In the genomic region with DNA sequence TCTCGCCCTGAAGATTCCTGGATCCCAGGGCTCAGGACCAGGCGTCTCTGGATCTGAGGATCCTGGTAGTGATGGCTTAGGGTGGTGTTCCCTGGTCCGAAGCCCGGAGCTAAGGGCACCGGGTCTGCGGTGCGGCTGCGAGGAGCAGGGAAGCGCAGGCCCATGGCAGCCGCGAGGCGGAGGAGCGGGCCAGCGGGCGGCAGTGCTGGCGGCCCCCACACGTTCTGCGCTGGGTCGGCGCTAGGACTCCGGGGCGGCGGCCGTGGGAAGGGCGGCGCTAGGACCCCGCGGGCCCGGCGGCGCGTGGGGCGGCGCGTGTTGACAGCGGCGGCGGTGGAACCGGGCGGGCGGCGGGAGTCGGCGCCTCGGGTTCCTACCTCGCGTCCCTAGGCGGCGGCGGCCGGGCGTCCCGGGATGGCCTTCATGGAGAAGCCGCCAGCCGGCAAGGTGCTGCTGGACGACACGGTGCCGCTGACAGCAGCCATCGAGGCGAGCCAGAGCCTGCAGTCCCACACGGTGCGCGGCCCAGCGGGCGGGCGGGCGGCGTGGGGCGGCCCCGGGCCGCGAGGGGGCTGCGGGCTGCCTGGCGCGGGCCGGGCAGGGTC, we compare ENCODE assay signal across 8 cellular contexts. TPM values are rescaled to one million over a fixed set of nuclear protein-coding genes. Genes with fewer than 3 reads are reported as not detected.
DNase-seq lines count a peak whose midpoint lies in the region; ATAC-seq, FAIRE-seq and TF ChIP-seq lines count a peak whose summit lies in the region.

A gene (plus strand): TSS at position 318 of the 605 bp plus-strand sequence. CDS start 97 bp downstream, at position 415.

- H3K4me1 ChIP-seq in OCI-LY1 (ENCODE audit: insufficient read depth, low read length, severe bottlenecking) (peaks cover 51% of the 10 kb centered on the region), endothelial cell of umbilical vein (ENCODE audit: control insufficient read depth, extremely low read depth, insufficient read depth, low read length) (peaks cover 12% of the 10 kb centered on the region)

- H3K36me3 ChIP-seq in OCI-LY1 (ENCODE audit: insufficient read depth, low read length), result peaks cover 27% of the 10 kb centered on the region
- H3K36me3 ChIP-seq in endothelial cell of umbilical vein (ENCODE audit: control insufficient read depth in 2 of 2, extremely low read depth in 1 of 2, insufficient read depth in 2 of 2, low read length in 2 of 2), result no peaks in the 10 kb centered on the region

- peak within 1 kb of the TSS; percentile 92 for H3K27ac ChIP-seq in OCI-LY1 (ENCODE audit: low read depth, low read length, poor library complexity, severe bottlenecking)
- peak within 1 kb of the TSS; percentile 41 for H3K27ac ChIP-seq in endothelial cell of umbilical vein (ENCODE audit: insufficient read depth, low read depth, low read length)

- no peak for TF ChIP-seq POLR2A in endothelial cell of umbilical vein (IDR thresholded peaks at IDR 0.05; ENCODE audit: low read depth, low read length)

- ATAC-seq in GM18867 (IDR thresholded peaks at IDR 0.05; ENCODE audit: unreplicated experiment), result peak; percentile 96
- peak; percentile 81 for ATAC-seq in HG03066 (IDR thresholded peaks at IDR 0.05; ENCODE audit: low read depth, unreplicated experiment)

- intact Hi-C loops in endothelial cell of umbilical vein (cut with micrococcal nuclease), result loop anchor here (1.0 to 10.0 kb wide), 7 partner anchors 8 to 1568 kb away; a partner anchor contains a TSS

- BruUV-seq in endothelial cell of umbilical vein (replicated peaks; lab: Mats Ljungman, UMichigan), result no TSS peak

- H3K9ac ChIP-seq in OCI-LY1 (ENCODE audit: low read length) (peak within 1 kb of the TSS; percentile 86), endothelial cell of umbilical vein (replicated peaks; ENCODE audit: extremely low read depth, insufficient read depth, low read length) (peak within 1 kb of the TSS; percentile 64)

- FAIRE-seq in endothelial cell of umbilical vein (lab: Jason Lieb, UNC), result peak; percentile 33

- DNase-seq in AG09309 (ENCODE audit: low read depth) (no peak), activated T-cell treated with anti-CD3 and anti-CD28 coated beads for 24 hours (ENCODE audit: low read depth) (peak; percentile 72), endothelial cell of umbilical vein (ENCODE audit: low read depth, low spot score) (peak; percentile 75), midbrain (lab: John Stamatoyannopoulos, UW) (peak; percentile 81)
- DNase-seq in stimulated activated CD8-positive, alpha-beta memory T cell treated with anti-CD3 and anti-CD28 coated beads, Interleukin-15, amount 100 ng/mL, for 48 hours (ENCODE audit: low read depth in 2 of 2), result peak; percentile 73 to 77

- CTCF ChIA-PET in endothelial cell of umbilical vein (lab: Charles Lee), result interaction anchor here (2.5 to 2.9 kb wide), 2 partner anchors 83 to 159 kb away, joined by 10 to 18 read pairs; a partner anchor contains a TSS

- H3K9me2 ChIP-seq in OCI-LY1 (ENCODE audit: low read depth, low read length), result no peaks in the 10 kb centered on the region

- H3K4me3 ChIP-seq in AG09309 (ENCODE audit: control insufficient read depth, low read depth, low read length), result peak within 1 kb of the TSS; percentile 80
- H3K4me3 ChIP-seq in OCI-LY1 (ENCODE audit: low read depth, low read length, poor library complexity, severe bottlenecking), result peak within 1 kb of the TSS; percentile 98
- peak within 1 kb of the TSS; percentile 63 to 71 (median 63) for H3K4me3 ChIP-seq in endothelial cell of umbilical vein (replicated peaks in 1 of 3; ENCODE audit: insufficient read depth in 1 of 3, low read depth in 1 of 3, low read length in 3 of 3)

- no peaks in the 10 kb centered on the region for H3K9me1 ChIP-seq in endothelial cell of umbilical vein (replicated peaks; ENCODE audit: control insufficient read depth, extremely low read depth, insufficient read depth, low read length)

- H3K9me3 ChIP-seq in OCI-LY1 (ENCODE audit: low read length), result no peaks in the 10 kb centered on the region
- H3K9me3 ChIP-seq in endothelial cell of umbilical vein (replicated peaks; ENCODE audit: control insufficient read depth, insufficient read depth, low read length), result no peaks in the 10 kb centered on the region

- H4K20me1 ChIP-seq in OCI-LY1 (ENCODE audit: insufficient read depth, low read length), result no peaks in the 10 kb centered on the region
- H4K20me1 ChIP-seq in endothelial cell of umbilical vein (replicated peaks; ENCODE audit: control insufficient read depth, extremely low read depth, insufficient read depth, low read length), result no peaks in the 10 kb centered on the region

- dilution Hi-C loops in endothelial cell of umbilical vein (cut with MboI; ENCODE audit: extremely low pct_ligation_motif_present, low sequenced_read_pairs), result no loop called here

- H2AFZ ChIP-seq in OCI-LY1 (ENCODE audit: low read length), result no peak within 1 kb of the TSS
- peak within 1 kb of the TSS; percentile 99 for H2AFZ ChIP-seq in endothelial cell of umbilical vein (ENCODE audit: low read depth, low read length)

- H3K27me3 ChIP-seq in OCI-LY1 (ENCODE audit: insufficient read depth, low read length) (no peaks in the 10 kb centered on the region), endothelial cell of umbilical vein (ENCODE audit: control insufficient read depth in 2 of 2, insufficient read depth in 2 of 2, low read length in 2 of 2) (no peaks in the 10 kb centered on the region)

- TF ChIP-seq CTCF in AG09309 (IDR thresholded peaks at IDR 0.05; ENCODE audit: control insufficient read depth, insufficient read depth, low read depth, low read length, missing control alignments) (peak; percentile 16), OCI-LY1 (IDR thresholded peaks at IDR 0.05; ENCODE audit: low read length) (peak; percentile 17; the same call in 1 of the 2 replicates), endothelial cell of umbilical vein (IDR thresholded peaks at IDR 0.05; ENCODE audit: extremely low read depth in 1 of 2, insufficient read depth in 1 of 2, low read depth in 1 of 2, low read length in 2 of 2) (peak in 1 of 2 donors; percentile 32)

- POLR2A ChIA-PET in endothelial cell of umbilical vein (lab: Charles Lee), result no interaction called here

- H3F3A ChIP-seq in OCI-LY1 (ENCODE audit: insufficient read depth, low read length), result peaks cover 5% of the 10 kb centered on the region; the same call in 1 of the 2 replicates

- H3K79me2 ChIP-seq in OCI-LY1 (ENCODE audit: insufficient read depth, low read length) (peaks cover 52% of the 10 kb centered on the region), endothelial cell of umbilical vein (ENCODE audit: control insufficient read depth, insufficient read depth, low read length) (peaks cover 3% of the 10 kb centered on the region)

- H3K4me2 ChIP-seq in OCI-LY1 (ENCODE audit: low read length) (peak within 1 kb of the TSS; percentile 95), endothelial cell of umbilical vein (ENCODE audit: insufficient read depth, low read length) (peak within 1 kb of the TSS; percentile 89)

TF ChIP-seq in endothelial cell of umbilical vein, 7 proteins besides CTCF, POLR2A, EP300 and RAD21:
- TF ChIP-seq POLR2AphosphoS5 (IDR thresholded peaks at IDR 0.05; ENCODE audit: insufficient read depth, low read depth, low read length), result peak; percentile 78
- TF ChIP-seq JUN (IDR thresholded peaks at IDR 0.05; ENCODE audit: borderline replicate concordance, insufficient read depth, insufficient read length, low read depth), result no peak

RNA-seq across cellular contexts. Expression of the gene that starts here (rescaled TPM):
- total RNA-seq in endothelial cell of umbilical vein, result 11.1 and 14.6 TPM in 2 replicates
- 8.4 and 11.3 TPM in 2 replicates for polyA plus RNA-seq in endothelial cell of umbilical vein
- 12.8 and 15.2 TPM in 2 replicates for polyA plus RNA-seq in endothelial cell of umbilical vein (2011; cell fraction: cytosol; rRNA removed)
- polyA plus RNA-seq in endothelial cell of umbilical vein (2011; cell fraction: nucleus; rRNA removed), result 20.7 and 21.6 TPM in 2 replicates
- 11.0 and 14.3 TPM in 2 replicates for polyA plus RNA-seq in endothelial cell of umbilical vein (2012)
- polyA minus RNA-seq in endothelial cell of umbilical vein, result 12.2 and 17.7 TPM in 2 replicates
- polyA minus RNA-seq in endothelial cell of umbilical vein (2011; cell fraction: cytosol; rRNA and poly(A)+ RNA removed), result 4.4 TPM
- polyA minus RNA-seq in endothelial cell of umbilical vein (2011; cell fraction: nucleus; rRNA and poly(A)+ RNA removed), result 14.9 and 22.0 TPM in 2 replicates
